15 cellular contexts compared by ENCODE assay signal in the genomic region with DNA sequence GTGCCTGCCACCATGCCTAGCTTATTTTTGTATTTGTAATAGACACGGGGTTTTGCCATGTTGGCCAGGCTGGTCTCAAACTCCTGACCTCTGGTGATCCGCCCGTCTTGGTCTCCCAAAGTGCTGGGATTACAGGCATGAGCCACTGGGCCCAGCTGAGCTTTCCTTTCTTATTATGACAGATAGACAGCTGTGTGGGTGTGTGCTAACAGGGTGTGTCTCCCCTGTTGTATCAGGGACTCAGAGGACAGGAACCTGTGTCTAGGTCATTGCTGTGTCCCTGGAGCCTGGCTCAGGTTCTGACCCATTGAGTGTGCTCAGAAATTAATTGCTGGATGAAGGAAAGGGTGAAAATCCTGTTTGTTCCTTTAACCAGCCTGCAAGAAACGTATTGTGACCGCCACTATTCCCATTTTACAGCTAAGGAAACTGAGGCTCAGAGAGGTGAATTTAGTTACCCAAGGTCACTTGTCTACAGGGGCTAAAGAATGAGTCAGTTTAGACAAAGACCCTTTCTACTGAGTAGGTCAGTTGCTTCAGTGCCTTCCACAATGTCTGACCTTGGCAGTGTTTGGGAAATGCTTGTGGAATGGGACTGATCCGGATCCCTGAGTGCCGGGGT. TPM values are rescaled to one million over a fixed set of nuclear protein-coding genes. Genes with fewer than 3 reads are reported as not detected.
A peak's percentile ranks its signal among the peaks of the same experiment; 100 is the strongest.
DNase-seq lines count a peak whose midpoint lies in the region; ATAC-seq and TF ChIP-seq lines count a peak whose summit lies in the region.
"Had no signal": no experiment of that assay in that cellular context is flagged by ENCODE, and none has a peak within 500 bp of the region (broad histone marks: within the 10 kb centered on the region; RNA-seq: fewer than 3 reads in every experiment).

No MANE protein-coding gene starts in this region.

- H4K20me1 ChIP-seq in BLaER1 treated with 17β-estradiol and CSF1 and Interleukin-3, amounts not matched to agents 10 nM and 100 nM = peaks cover 0 to 100% (median 94%) of the 10 kb centered on the region in 11 experiments; a peak in 20 of 22 replicates

- no peak overlapping the region for H4K5ac ChIP-seq in mesendoderm (ENCODE audit: low read length)

- intact Hi-C loops in left colon (cut with DNase I, micrococcal nuclease) = no loop called here
- intact Hi-C loops in sigmoid colon (cut with DNase I) = no loop called here
- intact Hi-C loops in Calu3 (cut with micrococcal nuclease; ENCODE audit: unreplicated experiment) = no loop called here

- no peak overlapping the region for H3K9ac ChIP-seq in BLaER1 treated with 17β-estradiol and CSF1 and Interleukin-3, amounts not matched to agents 10 nM and 100 nM
- H3K9ac ChIP-seq in mesendoderm (ENCODE audit: low read length) = no peak overlapping the region

- peaks cover 62 to 94% (median 86%) of the 10 kb centered on the region in 10 experiments for H3K4me1 ChIP-seq in BLaER1 treated with 17β-estradiol and CSF1 and Interleukin-3, amounts not matched to agents 10 nM and 100 nM
- H3K4me1 ChIP-seq in sigmoid colon (peaks cover 2 to 99% (median 97%) of the 10 kb centered on the region in 4 donors), mesendoderm (ENCODE audit: control insufficient read depth, low read depth, low read length) (peaks cover 3% of the 10 kb centered on the region)

- peak overlapping the region in 9 of 11 experiments; percentile 32 to 90 (median 48); a peak in 12 of 22 replicates for H3K4me2 ChIP-seq in BLaER1 treated with 17β-estradiol and CSF1 and Interleukin-3, amounts not matched to agents 10 nM and 100 nM
- H3K4me2 ChIP-seq in mesendoderm (ENCODE audit: low read length) = no peak overlapping the region

- H3K4ac ChIP-seq in mesendoderm (ENCODE audit: low read depth, low read length) = no peak overlapping the region

- TF ChIP-seq POLR2A in sigmoid colon (IDR thresholded peaks at IDR 0.05) = no peak

- no peak overlapping the region for H3K4me3 Mint-ChIP-seq in WTC11
- H3K4me3 Mint-ChIP-seq in Calu3 (ENCODE audit: low read depth, unreplicated experiment) = no peak overlapping the region

- POLR2A ChIA-PET in WTC11 (lab: Charles Lee) = no interaction called here

- CTCF ChIA-PET in WTC11 (lab: Charles Lee) (no interaction called here), Calu3 (lab: Charles Lee) (no interaction called here)

- 0 out of 22 replicates have a peak, but pooled peaks cover 0 to 7% (median 0%) of the 10 kb centered on the region in 11 experiments for H3K36me3 ChIP-seq in BLaER1 treated with 17β-estradiol and CSF1 and Interleukin-3, amounts not matched to agents 10 nM and 100 nM
- H3K36me3 ChIP-seq in sigmoid colon = no peaks in the 10 kb centered on the region
- no peaks in the 10 kb centered on the region for H3K36me3 ChIP-seq in mesendoderm (ENCODE audit: control insufficient read depth, insufficient read depth, low read length)

- BruUV-seq in Calu3 (replicated peaks; lab: Mats Ljungman, UMichigan) = no TSS peak

- H3K56ac ChIP-seq in mesendoderm (ENCODE audit: low read length) = no peak overlapping the region

- H2BK15ac ChIP-seq in mesendoderm (replicated peaks; ENCODE audit: low read depth) = no peak overlapping the region

- H3K23ac ChIP-seq in mesendoderm (ENCODE audit: low read length) = no peak overlapping the region

- H2AK5ac ChIP-seq in mesendoderm (ENCODE audit: low read length) = no peak overlapping the region

- peaks cover 36% of the 10 kb centered on the region for H3K79me2 ChIP-seq in mesendoderm (ENCODE audit: control insufficient read depth, insufficient read depth, low read length)

- TF ChIP-seq EP300 in sigmoid colon (IDR thresholded peaks at IDR 0.05) = no peak

- peak overlapping the region; percentile 53; the same call in 1 of the 2 replicates for H3K27ac Mint-ChIP-seq in WTC11
- no peak overlapping the region for H3K27ac Mint-ChIP-seq in Calu3 (ENCODE audit: unreplicated experiment)

- H3K27me3 ChIP-seq in BLaER1 treated with 17β-estradiol and CSF1 and Interleukin-3, amounts not matched to agents 10 nM and 100 nM = no peaks in the 10 kb centered on the region
- H3K27me3 ChIP-seq in sigmoid colon = no peaks in the 10 kb centered on the region
- no peaks in the 10 kb centered on the region for H3K27me3 ChIP-seq in mesendoderm (ENCODE audit: insufficient read depth, low read length, poor library complexity)

- WGBS in sigmoid colon, 2 donors = 63 to 86% methylated on average over 7 of the region's 7 CpGs
- no CpG with 5 or more reads among the region's 7 CpGs for WGBS in mesendoderm (ENCODE audit: extremely low coverage, insufficient coverage, low lambda C conversion rate)

- peaks cover 16% of the 10 kb centered on the region for H3K79me1 ChIP-seq in mesendoderm (ENCODE audit: low read length)

- H4K8ac ChIP-seq in mesendoderm (ENCODE audit: low read depth, low read length) = no peak overlapping the region

- H3K9me3 ChIP-seq in BLaER1 treated with 17β-estradiol and CSF1 and Interleukin-3, amounts not matched to agents 10 nM and 100 nM (replicated peaks in 1 of 11) = no peaks in the 10 kb centered on the region
- H3K9me3 ChIP-seq in sigmoid colon = no peaks in the 10 kb centered on the region

- DNase-seq in WTC11 (ENCODE audit: low spot score) (no peak), left colon (no peak), sigmoid colon (no peak), Calu3 (no peak), GM19238 (ENCODE audit: insufficient read length, low spot score) (no peak), mesendoderm (no peak)
- DNase-seq: GDM1, H7, NCI-H1417 treated with DMSO at 0.1 percent for 48 hours, NCI-H1930, NCI-H526 treated with DMSO at 0.1 percent for 48 hours, SHP77 treated with DMSO at 0.1 percent for 48 hours had no signal

- H3K27me3 Mint-ChIP-seq in WTC11 (ENCODE audit: low read depth) (no peaks in the 10 kb centered on the region), Calu3 (ENCODE audit: unreplicated experiment) (no peaks in the 10 kb centered on the region)

- H3K36me3 Mint-ChIP-seq in WTC11 (no peaks in the 10 kb centered on the region), Calu3 (ENCODE audit: insufficient read depth, unreplicated experiment) (peaks cover 7% of the 10 kb centered on the region)

- TF ChIP-seq CTCF in WTC11 (IDR thresholded peaks at IDR 0.05) = no peak
- no peak for TF ChIP-seq CTCF in sigmoid colon (IDR thresholded peaks at IDR 0.05)
- TF ChIP-seq CTCF in Calu3 (IDR thresholded peaks at IDR 0.05; ENCODE audit: unreplicated experiment) = no peak

- no peak overlapping the region for H3K18ac ChIP-seq in mesendoderm (ENCODE audit: low read length)

- H3K4me1 Mint-ChIP-seq in WTC11 = peaks cover 40% of the 10 kb centered on the region
- peaks cover 14% of the 10 kb centered on the region for H3K4me1 Mint-ChIP-seq in Calu3 (ENCODE audit: low read depth, unreplicated experiment)

- no peak overlapping the region for H2BK120ac ChIP-seq in mesendoderm (ENCODE audit: low read depth, low read length)

- H2BK5ac ChIP-seq in mesendoderm (ENCODE audit: low read length) = no peak overlapping the region

- ATAC-seq in WTC11 (no peak), left colon (peak; percentile 73), GM19023 (IDR thresholded peaks at IDR 0.05; ENCODE audit: unreplicated experiment) (no peak)

- H3K9me3 Mint-ChIP-seq in WTC11 = no peaks in the 10 kb centered on the region
- H3K9me3 Mint-ChIP-seq in Calu3 (ENCODE audit: low read depth, unreplicated experiment) = no peaks in the 10 kb centered on the region

- no peak overlapping the region for H3K27ac ChIP-seq in BLaER1 treated with 17β-estradiol and CSF1 and Interleukin-3, amounts not matched to agents 10 nM and 100 nM
- H3K27ac ChIP-seq in sigmoid colon (peak overlapping the region; percentile 94 to 99 (median 96)), mesendoderm (ENCODE audit: low read depth, low read length) (no peak overlapping the region)

- H3K4me3 ChIP-seq in BLaER1 treated with 17β-estradiol and CSF1 and Interleukin-3, amounts not matched to agents 10 nM and 100 nM = no peak overlapping the region
- H3K4me3 ChIP-seq in sigmoid colon (no peak overlapping the region), mesendoderm (ENCODE audit: low read length) (no peak overlapping the region)

TF ChIP-seq in WTC11, 78 proteins besides CTCF, POLR2A, EP300 and RAD21 (continues in another document):
- TF ChIP-seq NR3C1 (CRISPR knock-in tag; conservative IDR thresholded peaks at IDR 0.05; ENCODE audit: low read depth) (no peak), CREB1 (CRISPR knock-in tag; IDR thresholded peaks at IDR 0.05) (no peak), GTF2I (CRISPR knock-in tag; conservative IDR thresholded peaks at IDR 0.05) (no peak)
- TF ChIP-seq, protein P1, sequence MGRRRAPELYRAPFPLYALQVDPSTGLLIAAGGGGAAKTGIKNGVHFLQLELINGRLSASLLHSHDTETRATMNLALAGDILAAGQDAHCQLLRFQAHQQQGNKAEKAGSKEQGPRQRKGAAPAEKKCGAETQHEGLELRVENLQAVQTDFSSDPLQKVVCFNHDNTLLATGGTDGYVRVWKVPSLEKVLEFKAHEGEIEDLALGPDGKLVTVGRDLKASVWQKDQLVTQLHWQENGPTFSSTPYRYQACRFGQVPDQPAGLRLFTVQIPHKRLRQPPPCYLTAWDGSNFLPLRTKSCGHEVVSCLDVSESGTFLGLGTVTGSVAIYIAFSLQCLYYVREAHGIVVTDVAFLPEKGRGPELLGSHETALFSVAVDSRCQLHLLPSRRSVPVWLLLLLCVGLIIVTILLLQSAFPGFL (CRISPR knock-in tag; IDR thresholded peaks at IDR 0.05; ENCODE audit: borderline replicate concordance) = no peak
- TF ChIP-seq, protein P2, sequence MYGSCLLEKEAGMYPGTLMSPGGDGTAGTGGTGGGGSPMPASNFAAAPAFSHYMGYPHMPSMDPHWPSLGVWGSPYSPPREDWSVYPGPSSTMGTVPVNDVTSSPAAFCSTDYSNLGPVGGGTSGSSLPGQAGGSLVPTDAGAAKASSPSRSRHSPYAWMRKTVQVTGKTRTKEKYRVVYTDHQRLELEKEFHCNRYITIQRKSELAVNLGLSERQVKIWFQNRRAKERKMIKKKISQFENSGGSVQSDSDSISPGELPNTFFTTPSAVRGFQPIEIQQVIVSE (CRISPR knock-in tag; IDR thresholded peaks at IDR 0.05; ENCODE audit: borderline replicate concordance) = no peak

RNA-seq across cellular contexts. Expression of a gene that starts 16.8 kb away (rescaled TPM):
- 31.8 to 32.6 TPM (median 32.4 TPM) in 3 replicates for total RNA-seq in WTC11 (2021)
- 10 to 100 TPM in 1 of 2 donors, 1 to 10 TPM in 1; 2.1 to 23.7 TPM for total RNA-seq in left colon
- 100 to 1,000 TPM in 1 of 4 donors, 10 to 100 TPM in 3; 78.5 to 133 (median 96.9) TPM for total RNA-seq in sigmoid colon
- polyA plus RNA-seq in sigmoid colon = 1 to 10 TPM in 2 of 3 donors, under 1 TPM in 1; 0.69 to 8.9 (median 4.2) TPM
- total RNA-seq in Calu3 (2022) = 14.4 and 16.1 TPM in 2 replicates
- polyA plus RNA-seq in mesendoderm (2013, experiment 1 of 2) = 29.4 TPM
- polyA plus RNA-seq in mesendoderm (2013, experiment 2 of 2) = 28.7 TPM
- total RNA-seq: OCI-LY7 had no signal

Comparison
In these comparisons a context has a peak if more than half of its experiments do, and no peak if none do; other contexts are left out.
1. H3K27ac ChIP-seq: peak in sigmoid colon (4 of 4); none in BLaER1 treated with 17β-estradiol and CSF1 and Interleukin-3, amounts not matched to agents 10 nM and 100 nM (0 of 11) and mesendoderm (single experiment).